Comparison of ENCODE assay signal across 30 cellular contexts in genomic region chr17:35695613-35696012, GRCh38. TPM values are rescaled to one million over a fixed set of nuclear protein-coding genes. Genes with fewer than 3 reads are reported as not detected.
"Had no signal": no experiment of that assay in that cellular context is flagged by ENCODE, and none has a peak within 500 bp of the region (broad histone marks: within the 10 kb centered on the region; RNA-seq: fewer than 3 reads in every experiment).

No MANE protein-coding gene starts in this region.

- H3K27me3 ChIP-seq: dorsolateral prefrontal cortex, gastroesophageal sphincter, ovary, sigmoid colon, suprapubic skin, tibial nerve had no signal

- ATAC-seq: activated CD8-positive, alpha-beta T cell treated with anti-CD3 and anti-CD28 coated beads for 36 hours; activated naive CD4-positive, alpha-beta T cell treated with anti-CD3 and anti-CD28 coated beads, Interleukin-2, amount 50 U/mL, for 72 hours; gastroesophageal sphincter; left lobe of liver; stimulated activated naive B cell treated with anti-CD40 and anti-IgM and Interleukin-4, amounts not matched to agents 10 μg/mL and 1 μg/mL and 100 μg/mL, for 72 hours had no signal

- H3K9me3 ChIP-seq: gastroesophageal sphincter, ovary, sigmoid colon, suprapubic skin, tibial nerve had no signal

- H3K4me1 ChIP-seq: gastroesophageal sphincter, suprapubic skin had no signal

- H3K36me3 ChIP-seq: ovary had no signal

- H3K4me3 ChIP-seq: coronary artery, dorsolateral prefrontal cortex, gastroesophageal sphincter, lung, ovary, sigmoid colon, smooth muscle cell, suprapubic skin, tibial nerve had no signal

- H3K4me3 Mint-ChIP-seq: activated B cell treated with CpG ODN at 0.5 μM for 24 hours; activated CD8-positive, alpha-beta T cell treated with anti-CD3 and anti-CD28 coated beads for 36 hours; immature natural killer cell; mesothelial cell of epicardium; naive B cell; stimulated activated naive B cell treated with anti-CD40 and anti-IgM and Interleukin-4, amounts not matched to agents 10 μg/mL and 1 μg/mL and 100 μg/mL, for 72 hours; T-helper 1 cell treated with Interleukin-12 subunit alpha and Interleukin-12 subunit beta and Interleukin-4 antibody, amounts not matched to agents 30 μg/mL and 1 μg/mL, for 36 hours had no signal

- H3K36me3 Mint-ChIP-seq: activated naive CD4-positive, alpha-beta T cell treated with anti-CD3 and anti-CD28 coated beads, Interleukin-2, amount 50 U/mL, for 72 hours had no signal

- DNase-seq: activated B cell treated with CpG ODN at 0.5 μM for 24 hours; activated CD4-positive, alpha-beta T cell treated with anti-CD3 and anti-CD28 coated beads, Interleukin-2, amount 50 U/mL, for 1 hour; activated CD8-positive, alpha-beta T cell treated with anti-CD3 and anti-CD28 coated beads for 36 hours; activated naive CD4-positive, alpha-beta T cell; activated T-cell treated with anti-CD3 and anti-CD28 coated beads, Interleukin-2, amount 50 U/mL, for 48 hours; dorsolateral prefrontal cortex; effector memory CD4-positive, alpha-beta T cell; hypothalamus; immature natural killer cell; kidney; naive B cell; ovary; sigmoid colon; stimulated activated CD4-positive, alpha-beta T cell treated with anti-CD3 and anti-CD28 coated beads, Interleukin-2, amount 100 ng/mL, for 24 hours; stimulated activated naive B cell treated with anti-CD40 and anti-IgM and Interleukin-4, amounts not matched to agents 10 μg/mL and 1 μg/mL and 100 μg/mL, for 72 hours; SW 1271; T-helper 9 cell had no signal

- H3K27ac ChIP-seq: coronary artery, dorsolateral prefrontal cortex, gastroesophageal sphincter, ovary, sigmoid colon, suprapubic skin, tibial nerve had no signal

- H3K27me3 Mint-ChIP-seq: activated B cell treated with CpG ODN at 0.5 μM for 24 hours; activated CD8-positive, alpha-beta T cell treated with anti-CD3 and anti-CD28 coated beads for 36 hours; naive B cell; progenitor cell of endocrine pancreas; stimulated activated naive B cell treated with anti-CD40 and anti-IgM and Interleukin-4, amounts not matched to agents 10 μg/mL and 1 μg/mL and 100 μg/mL, for 72 hours had no signal

- H3K9me3 Mint-ChIP-seq: activated B cell treated with CpG ODN at 0.5 μM for 24 hours; activated CD8-positive, alpha-beta T cell treated with anti-CD3 and anti-CD28 coated beads for 36 hours; activated naive CD4-positive, alpha-beta T cell treated with anti-CD3 and anti-CD28 coated beads, Interleukin-2, amount 50 U/mL, for 72 hours; immature natural killer cell; mesothelial cell of epicardium; naive B cell; stimulated activated naive B cell treated with anti-CD40 and anti-IgM and Interleukin-4, amounts not matched to agents 10 μg/mL and 1 μg/mL and 100 μg/mL, for 72 hours; T-helper 1 cell treated with Interleukin-12 subunit alpha and Interleukin-12 subunit beta and Interleukin-4 antibody, amounts not matched to agents 30 μg/mL and 1 μg/mL, for 36 hours had no signal

- H3K27ac Mint-ChIP-seq: activated B cell treated with CpG ODN at 0.5 μM for 24 hours; activated CD8-positive, alpha-beta T cell treated with anti-CD3 and anti-CD28 coated beads for 36 hours; activated naive CD4-positive, alpha-beta T cell treated with anti-CD3 and anti-CD28 coated beads, Interleukin-2, amount 50 U/mL, for 72 hours; immature natural killer cell; mesothelial cell of epicardium; naive B cell; progenitor cell of endocrine pancreas; stimulated activated naive B cell treated with anti-CD40 and anti-IgM and Interleukin-4, amounts not matched to agents 10 μg/mL and 1 μg/mL and 100 μg/mL, for 72 hours; T-helper 1 cell treated with Interleukin-12 subunit alpha and Interleukin-12 subunit beta and Interleukin-4 antibody, amounts not matched to agents 30 μg/mL and 1 μg/mL, for 36 hours had no signal

- H3K4me1 Mint-ChIP-seq: activated B cell treated with CpG ODN at 0.5 μM for 24 hours, immature natural killer cell, naive B cell had no signal

RNA-seq across cellular contexts. Expression of gene RASL10B, which starts 35.8 kb away (rescaled TPM):
- polyA plus RNA-seq: immature natural killer cell had no signal

RNA-seq across cellular contexts. Expression of gene GAS2L2, which starts 57.4 kb away (rescaled TPM):
- total RNA-seq: activated B cell treated with CpG ODN at 0.5 μM for 24 hours, epithelial cell of proximal tubule, kidney, left lobe of liver, sigmoid colon, smooth muscle cell, ureter had no signal
- polyA plus RNA-seq: immature natural killer cell, smooth muscle cell had no signal
